ENCODE assay signal across 9 cellular contexts in the genomic region with DNA sequence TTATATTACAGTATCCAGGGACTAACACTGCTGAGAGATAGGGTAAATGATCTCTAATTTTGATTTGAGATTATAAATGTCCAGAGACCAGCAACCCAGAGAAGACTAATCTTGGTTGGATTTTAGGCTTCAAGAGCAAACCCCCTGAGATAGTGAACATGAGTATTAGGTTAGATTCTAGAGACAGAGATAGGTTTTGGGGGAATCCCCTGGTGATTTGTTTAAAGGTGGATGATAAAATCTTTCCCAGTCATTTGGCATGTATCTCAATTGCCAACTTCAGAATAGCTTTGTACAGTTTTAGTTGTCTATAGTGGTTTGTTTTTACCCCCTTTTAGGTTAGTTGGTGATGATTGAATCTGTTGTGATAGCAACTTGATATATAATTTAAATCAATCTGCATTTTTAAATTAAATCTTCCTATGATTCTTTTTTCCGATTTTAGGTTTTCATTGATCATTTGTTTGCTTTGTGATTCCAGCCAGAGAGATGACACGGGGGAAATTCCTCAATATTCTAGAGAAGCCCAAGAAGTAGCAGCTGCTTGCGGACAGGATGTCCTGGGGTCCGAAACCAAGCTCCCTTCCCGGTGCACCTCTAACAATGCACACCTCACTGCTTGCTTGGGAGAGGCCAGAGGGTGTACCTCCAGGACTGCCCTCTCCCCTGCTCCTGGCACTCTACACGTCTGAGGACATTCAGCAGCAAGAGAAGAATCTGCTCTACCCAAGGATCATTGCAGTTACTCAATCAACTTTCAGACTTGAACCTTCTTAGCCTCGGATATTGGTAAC. TPM values are rescaled to one million over a fixed set of nuclear protein-coding genes. Genes with fewer than 3 reads are reported as not detected.
"Had no signal": no experiment of that assay in that cellular context is flagged by ENCODE, and none has a peak within 500 bp of the region (broad histone marks: within the 10 kb centered on the region; RNA-seq: fewer than 3 reads in every experiment).

No MANE protein-coding gene starts in this region.

- H3K4me3 Mint-ChIP-seq: H9, IgD-negative memory B cell had no signal

- DNase-seq: GM23248, H9, HCEC 1CT, KBM-7 had no signal

- H3K4me3 ChIP-seq: GM23248 had no signal

- H3K27ac Mint-ChIP-seq: H9, IgD-negative memory B cell had no signal

- H3K9me3 Mint-ChIP-seq: H9, IgD-negative memory B cell had no signal

- H3K27me3 Mint-ChIP-seq: IgD-negative memory B cell had no signal

- ATAC-seq: HepG2 had no signal

- H3K4me1 Mint-ChIP-seq: H9 had no signal

- H3K27ac ChIP-seq: GM23248 had no signal

- FAIRE-seq: H1, H54, HepG2 had no signal

RNA-seq across cellular contexts. Expression of a gene that starts 40.6 kb away (rescaled TPM):
- total RNA-seq: GM23248, H9, HepG2, HT-29 had no signal
- polyA plus RNA-seq: GM23248, IgD-negative memory B cell had no signal
